Comparison of ENCODE assay signal across 12 cellular contexts in the genomic region with DNA sequence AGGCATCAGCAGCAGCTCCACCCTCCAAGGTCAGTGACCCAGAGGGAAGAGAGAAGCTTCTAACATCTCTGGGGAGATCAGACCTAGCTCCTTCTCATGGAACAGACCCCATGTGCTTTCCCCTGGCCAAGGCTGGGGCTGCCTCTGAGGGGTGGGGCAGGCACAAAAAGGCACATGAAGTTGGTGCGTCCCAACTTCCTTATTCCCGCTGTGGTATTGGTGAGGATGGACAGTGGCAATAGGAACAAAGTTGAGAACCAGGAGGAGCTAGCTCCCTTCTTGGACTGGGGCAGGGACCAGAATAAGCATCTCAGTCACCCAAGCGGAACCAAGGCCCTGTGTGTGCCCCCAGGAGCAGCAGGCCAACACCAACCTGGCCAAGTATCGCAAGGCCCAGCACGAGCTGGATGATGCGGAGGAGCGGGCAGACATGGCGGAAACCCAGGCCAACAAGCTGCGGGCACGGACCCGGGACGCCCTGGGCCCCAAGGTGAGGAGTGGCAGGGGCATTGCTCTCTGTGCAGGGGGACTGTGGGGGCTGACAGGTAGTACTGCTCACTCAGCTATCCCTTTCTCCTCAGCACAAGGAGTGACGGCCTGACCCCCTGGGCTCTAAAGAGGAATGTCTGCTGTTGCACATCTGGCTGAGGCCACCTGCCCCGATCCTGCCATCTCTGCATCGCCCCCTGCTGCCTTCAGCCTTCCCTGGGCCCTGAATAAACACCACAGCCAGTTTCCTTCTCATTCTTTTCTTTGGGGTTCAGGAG. TPM values are rescaled to one million over a fixed set of nuclear protein-coding genes. Genes with fewer than 3 reads are reported as not detected.
DNase-seq lines count a peak whose midpoint lies in the region; ATAC-seq and TF ChIP-seq lines count a peak whose summit lies in the region.
"Had no signal": no experiment of that assay in that cellular context is flagged by ENCODE, and none has a peak within 500 bp of the region (broad histone marks: within the 10 kb centered on the region; RNA-seq: fewer than 3 reads in every experiment).

No MANE protein-coding gene starts in this region.

- POLR2A ChIA-PET in MCF 10A (lab: Yijun Ruan, JAX), result interaction anchor here (0.5 to 1.4 kb wide), 3 partner anchors 15 to 266 kb away, joined by 3 to 4 read pairs (median 3); no protein-coding TSS in a partner anchor

- H3K4me3 ChIP-seq in breast epithelium (no peak overlapping the region), SU-DHL-6 (ENCODE audit: insufficient read depth, low read length, poor library complexity, severe bottlenecking) (no peak overlapping the region)

- BruUV-seq in MCF 10A (replicated peaks; lab: Mats Ljungman, UMichigan), result no TSS peak

- no peaks in the 10 kb centered on the region for H3K79me2 ChIP-seq in SU-DHL-6 (ENCODE audit: insufficient read depth, low read length)

- H3K36me3 Mint-ChIP-seq in MCF 10A (ENCODE audit: insufficient read depth, unreplicated experiment), result peaks cover 74% of the 10 kb centered on the region
- H3K36me3 Mint-ChIP-seq in activated T-helper 1 cell treated with anti-CD3 and anti-CD28 coated beads, Interleukin-12 subunit alpha, Interleukin-12 subunit beta, Interleukin-2, Interleukin-4 antibody, amounts not matched to agents 30 ng/mL and 10 ng/mL and 1 ng/mL, durations not matched to agents 14 hours and 24 hours and 36 hours (ENCODE audit: low read depth), result peaks cover 25% of the 10 kb centered on the region

- H3K9me3 ChIP-seq in breast epithelium (no peaks in the 10 kb centered on the region), SU-DHL-6 (ENCODE audit: insufficient read depth, low read length) (no peaks in the 10 kb centered on the region)

- H3K4me2 ChIP-seq in SU-DHL-6 (ENCODE audit: low read depth, low read length, poor library complexity, severe bottlenecking), result no peak overlapping the region

- no peaks in the 10 kb centered on the region for H4K20me1 ChIP-seq in SU-DHL-6 (ENCODE audit: low read depth, low read length)

- peaks cover 43% of the 10 kb centered on the region for H3K36me3 ChIP-seq in breast epithelium
- H3K36me3 ChIP-seq in SU-DHL-6 (ENCODE audit: low read length), result no peaks in the 10 kb centered on the region

- intact Hi-C loops in MCF 10A (cut with micrococcal nuclease) (no loop called here), breast epithelium (cut with DNase I; ENCODE audit: low total_unique reads) (no loop called here), left cardiac atrium (cut with DNase I) (no loop called here)
- intact Hi-C loops in activated T-helper 1 cell treated with anti-CD3 and anti-CD28 coated beads, Interleukin-12 subunit alpha, Interleukin-12 subunit beta, Interleukin-2, Interleukin-4 antibody, amounts not matched to agents 30 ng/mL and 10 ng/mL and 1 ng/mL, durations not matched to agents 14 hours and 24 hours and 36 hours (cut with micrococcal nuclease), result loop anchor here (5.0 kb wide), 1 partner anchor 129 kb away; the partner anchor contains the start of gene GGT7

- no peaks in the 10 kb centered on the region for H3K9me2 ChIP-seq in SU-DHL-6 (replicated peaks; ENCODE audit: insufficient read depth, low read length)

- no peak for DNase-seq in MCF 10A (ENCODE audit: unreplicated experiment)
- no peak for DNase-seq in breast epithelium (ENCODE audit: low spot score in 2 of 2)
- DNase-seq in left cardiac atrium, result peak; percentile 22
- DNase-seq in activated T-helper 1 cell treated with anti-CD3 and anti-CD28 coated beads, Interleukin-12 subunit alpha, Interleukin-12 subunit beta, Interleukin-2, Interleukin-4 antibody, amounts not matched to agents 30 ng/mL and 10 ng/mL and 1 ng/mL, durations not matched to agents 14 hours and 24 hours and 36 hours (ENCODE audit: low spot score), result no peak
- no peak for DNase-seq in inferior parietal cortex (ENCODE audit: extremely low spot score)
- DNase-seq in activated CD8-positive, alpha-beta memory T cell treated with anti-CD3 and anti-CD28 coated beads, Interleukin-2, amount 50 U/mL, for 4 hours, result no peak
- no peak for DNase-seq in NCI-H2107 treated with DMSO at 0.1 percent for 48 hours (lab: John Stamatoyannopoulos, UW; ENCODE audit: unreplicated experiment)
- DNase-seq: activated CD8-positive, alpha-beta memory T cell treated with anti-CD3 and anti-CD28 coated beads, Interleukin-2, amount 50 U/mL, for 48 hours; CD4-positive, CD25-positive, alpha-beta regulatory T cell; HCEC 1CT; NCI-H2107 had no signal

- no peaks in the 10 kb centered on the region for H3K27me3 Mint-ChIP-seq in MCF 10A (ENCODE audit: insufficient read depth, unreplicated experiment)
- no peaks in the 10 kb centered on the region for H3K27me3 Mint-ChIP-seq in activated T-helper 1 cell treated with anti-CD3 and anti-CD28 coated beads, Interleukin-12 subunit alpha, Interleukin-12 subunit beta, Interleukin-2, Interleukin-4 antibody, amounts not matched to agents 30 ng/mL and 10 ng/mL and 1 ng/mL, durations not matched to agents 14 hours and 24 hours and 36 hours (ENCODE audit: insufficient read depth)
- H3K27me3 Mint-ChIP-seq: CD4-positive, CD25-positive, alpha-beta regulatory T cell had no signal

- H3K4me1 Mint-ChIP-seq in MCF 10A (ENCODE audit: insufficient read depth, unreplicated experiment), result no peaks in the 10 kb centered on the region
- no peaks in the 10 kb centered on the region for H3K4me1 Mint-ChIP-seq in activated T-helper 1 cell treated with anti-CD3 and anti-CD28 coated beads, Interleukin-12 subunit alpha, Interleukin-12 subunit beta, Interleukin-2, Interleukin-4 antibody, amounts not matched to agents 30 ng/mL and 10 ng/mL and 1 ng/mL, durations not matched to agents 14 hours and 24 hours and 36 hours (ENCODE audit: low read depth)

- ATAC-seq in left cardiac atrium, result no peak

- no peaks in the 10 kb centered on the region for H3K4me1 ChIP-seq in breast epithelium

- H3K9ac ChIP-seq in SU-DHL-6 (ENCODE audit: low read length), result no peak overlapping the region

- CTCF ChIA-PET in MCF 10A (lab: Yijun Ruan, JAX), result interaction anchor here (0.5 to 4.5 kb wide), 7 partner anchors 23 to 168 kb away, joined by 3 to 28 read pairs (median 3); no protein-coding TSS in a partner anchor

- peak; percentile 16 for TF ChIP-seq CTCF in MCF 10A (IDR thresholded peaks at IDR 0.05; ENCODE audit: unreplicated experiment)
- TF ChIP-seq CTCF in breast epithelium (IDR thresholded peaks at IDR 0.05), result no peak
- peak; percentile 20 for TF ChIP-seq CTCF in SU-DHL-6 (IDR thresholded peaks at IDR 0.05; ENCODE audit: insufficient read depth, low read length, poor library complexity, severe bottlenecking)

- H3K27ac ChIP-seq in breast epithelium (no peak overlapping the region), SU-DHL-6 (ENCODE audit: low read depth, low read length) (no peak overlapping the region)

- no peak overlapping the region for H3K27ac Mint-ChIP-seq in MCF 10A (ENCODE audit: low read depth, unreplicated experiment)
- H3K27ac Mint-ChIP-seq in activated T-helper 1 cell treated with anti-CD3 and anti-CD28 coated beads, Interleukin-12 subunit alpha, Interleukin-12 subunit beta, Interleukin-2, Interleukin-4 antibody, amounts not matched to agents 30 ng/mL and 10 ng/mL and 1 ng/mL, durations not matched to agents 14 hours and 24 hours and 36 hours, result no peak overlapping the region

- no peaks in the 10 kb centered on the region for H3K27me3 ChIP-seq in breast epithelium
- H3K27me3 ChIP-seq in SU-DHL-6 (ENCODE audit: low read length), result no peaks in the 10 kb centered on the region

- no peaks in the 10 kb centered on the region for H3F3A ChIP-seq in SU-DHL-6 (ENCODE audit: insufficient read depth)

- H2AFZ ChIP-seq in SU-DHL-6 (ENCODE audit: low read depth, low read length, severe bottlenecking), result no peak overlapping the region

- no peak overlapping the region for H3K4me3 Mint-ChIP-seq in MCF 10A (ENCODE audit: unreplicated experiment)
- no peak overlapping the region for H3K4me3 Mint-ChIP-seq in activated T-helper 1 cell treated with anti-CD3 and anti-CD28 coated beads, Interleukin-12 subunit alpha, Interleukin-12 subunit beta, Interleukin-2, Interleukin-4 antibody, amounts not matched to agents 30 ng/mL and 10 ng/mL and 1 ng/mL, durations not matched to agents 14 hours and 24 hours and 36 hours
- H3K4me3 Mint-ChIP-seq: CD4-positive, CD25-positive, alpha-beta regulatory T cell had no signal

- TF ChIP-seq POLR2A in breast epithelium (IDR thresholded peaks at IDR 0.05), result no peak

- H3K9me3 Mint-ChIP-seq in MCF 10A (ENCODE audit: unreplicated experiment), result no peaks in the 10 kb centered on the region
- no peaks in the 10 kb centered on the region for H3K9me3 Mint-ChIP-seq in activated T-helper 1 cell treated with anti-CD3 and anti-CD28 coated beads, Interleukin-12 subunit alpha, Interleukin-12 subunit beta, Interleukin-2, Interleukin-4 antibody, amounts not matched to agents 30 ng/mL and 10 ng/mL and 1 ng/mL, durations not matched to agents 14 hours and 24 hours and 36 hours

RNA-seq across cellular contexts. Expression of gene MYH7B, which starts 46.1 kb away (rescaled TPM):
- total RNA-seq in MCF 10A (2022) (0.07 and 0.27 TPM in 2 replicates), breast epithelium (1 to 10 TPM in 1 of 3 donors, under 1 TPM in 2; 0.66 to 1.1 (median 0.73) TPM), left cardiac atrium (10 to 100 TPM; 82.3 to 89.0 TPM)
- total RNA-seq in activated T-helper 1 cell treated with anti-CD3 and anti-CD28 coated beads, Interleukin-12 subunit alpha, Interleukin-12 subunit beta, Interleukin-2, Interleukin-4 antibody, amounts not matched to agents 30 ng/mL and 10 ng/mL and 1 ng/mL, durations not matched to agents 14 hours and 24 hours and 36 hours, result 0.20 and 0.44 TPM in 2 replicates

RNA-seq across cellular contexts. Expression of gene GSS, which starts 46.2 kb away (rescaled TPM):
- total RNA-seq in MCF 10A (2022) (94.6 and 115 TPM in 2 replicates), breast epithelium (10 to 100 TPM; 33.4 to 61.9 (median 53.7) TPM), left cardiac atrium (10 to 100 TPM; 20.1 to 27.2 TPM)
- total RNA-seq in activated T-helper 1 cell treated with anti-CD3 and anti-CD28 coated beads, Interleukin-12 subunit alpha, Interleukin-12 subunit beta, Interleukin-2, Interleukin-4 antibody, amounts not matched to agents 30 ng/mL and 10 ng/mL and 1 ng/mL, durations not matched to agents 14 hours and 24 hours and 36 hours, result 64.1 and 68.0 TPM in 2 replicates

Comparison
In these comparisons a context has a peak if more than half of its experiments do, and no peak if none do; other contexts are left out.
1. CTCF ChIP-seq: peak in MCF 10A (single experiment) and SU-DHL-6 (single experiment); none in breast epithelium (0 of 3).
2. RNA of gene MYH7B, which starts 46.1 kb away (total RNA-seq): 82.3 to 89.0 TPM in left cardiac atrium; 0.66 to 1.1 TPM in breast epithelium, 0.20 to 0.44 TPM in activated T-helper 1 cell treated with anti-CD3 and anti-CD28 coated beads, Interleukin-12 subunit alpha, Interleukin-12 subunit beta, Interleukin-2, Interleukin-4 antibody, amounts not matched to agents 30 ng/mL and 10 ng/mL and 1 ng/mL, durations not matched to agents 14 hours and 24 hours and 36 hours and 0.07 to 0.27 TPM in MCF 10A; every median in the first group is over 10 times any median in the second.